28 cellular contexts compared by ENCODE assay signal in the genomic region with DNA sequence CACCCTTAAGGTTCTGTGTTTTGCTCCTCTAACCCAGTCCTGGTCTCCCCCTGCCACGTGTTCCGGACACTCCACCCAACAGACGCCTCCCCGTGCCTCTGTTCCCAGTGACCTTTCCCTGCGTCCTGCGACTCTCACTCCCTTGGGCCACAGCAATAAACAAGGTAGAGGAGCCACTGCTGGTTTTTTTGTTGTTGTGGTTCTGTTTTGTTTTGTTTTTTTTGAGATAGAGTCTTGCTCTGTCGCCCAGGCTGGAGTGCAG. TPM values are rescaled to one million over a fixed set of nuclear protein-coding genes. Genes with fewer than 3 reads are reported as not detected.
DNase-seq lines count a peak whose midpoint lies in the region; ATAC-seq and TF ChIP-seq lines count a peak whose summit lies in the region.
"Had no signal": no experiment of that assay in that cellular context is flagged by ENCODE, and none has a peak within 500 bp of the region (broad histone marks: within the 10 kb centered on the region; RNA-seq: fewer than 3 reads in every experiment).

No MANE protein-coding gene starts in this region.

- H3K79me2 ChIP-seq in smooth muscle cell (ENCODE audit: low read depth): no peaks in the 10 kb centered on the region

- no peak for ATAC-seq in RWPE2 (ENCODE audit: low read depth)
- peak; percentile 30 for ATAC-seq in upper lobe of right lung
- ATAC-seq: gastroesophageal sphincter had no signal

- peak overlapping the region; percentile 82 for H4K91ac ChIP-seq in mesenchymal stem cell (ENCODE audit: low read length)

- H3K9me3 ChIP-seq in Caco-2: no peaks in the 10 kb centered on the region
- no peaks in the 10 kb centered on the region for H3K9me3 ChIP-seq in RWPE2 (ENCODE audit: severe bottlenecking)
- no peaks in the 10 kb centered on the region for H3K9me3 ChIP-seq in mesenchymal stem cell (ENCODE audit: control insufficient read depth, low read length)
- H3K9me3 ChIP-seq in upper lobe of right lung: no peaks in the 10 kb centered on the region
- no peaks in the 10 kb centered on the region for H3K9me3 ChIP-seq in smooth muscle cell (replicated peaks; ENCODE audit: low read depth)
- H3K9me3 ChIP-seq: gastroesophageal sphincter, neutrophil, sigmoid colon, tibial nerve had no signal

- 87% methylated on average over 7 of the region's 7 CpGs for WGBS in mesenchymal stem cell
- 92% methylated on average over 7 of the region's 7 CpGs for WGBS in smooth muscle cell (ENCODE audit: low lambda C conversion rate)

- H3K4me3 Mint-ChIP-seq in Caco-2 (ENCODE audit: unreplicated experiment): no peak overlapping the region
- H3K4me3 Mint-ChIP-seq: activated B cell treated with CpG ODN at 0.5 μM for 24 hours; activated CD4-positive, alpha-beta T cell treated with anti-CD3 and anti-CD28 coated beads, Interleukin-2, amount 10 ng/mL, durations not matched to agents 7 days and 5 days; CD8-positive, alpha-beta T cell had no signal

- no peak overlapping the region for H2AFZ ChIP-seq in mesenchymal stem cell (ENCODE audit: low read depth, low read length)
- no peak overlapping the region for H2AFZ ChIP-seq in smooth muscle cell (ENCODE audit: low read depth)

- H3K27ac Mint-ChIP-seq in Caco-2 (ENCODE audit: unreplicated experiment): peak overlapping the region; percentile 48
- H3K27ac Mint-ChIP-seq: activated B cell treated with CpG ODN at 0.5 μM for 24 hours; activated CD4-positive, alpha-beta T cell treated with anti-CD3 and anti-CD28 coated beads, Interleukin-2, amount 10 ng/mL, durations not matched to agents 7 days and 5 days; activated naive CD4-positive, alpha-beta T cell treated with anti-CD3 and anti-CD28 coated beads, Interleukin-2, amount 50 U/mL, for 72 hours; CD8-positive, alpha-beta T cell; progenitor cell of endocrine pancreas had no signal

- POLR2A ChIA-PET in Caco-2 (lab: Charles Lee): no interaction called here

- no peaks in the 10 kb centered on the region for H3K36me3 ChIP-seq in Caco-2 (ENCODE audit: control insufficient read depth, insufficient read depth, low read length)
- no peaks in the 10 kb centered on the region for H3K36me3 ChIP-seq in RWPE2 (ENCODE audit: low read depth)
- no peaks in the 10 kb centered on the region for H3K36me3 ChIP-seq in mesenchymal stem cell (ENCODE audit: control insufficient read depth in 1 of 2, insufficient read depth in 2 of 2, low read depth in 1 of 2, low read length in 2 of 2)
- no peaks in the 10 kb centered on the region for H3K36me3 ChIP-seq in upper lobe of right lung
- H3K36me3 ChIP-seq in smooth muscle cell (ENCODE audit: low read depth): no peaks in the 10 kb centered on the region
- H3K36me3 ChIP-seq: brain microvascular endothelial cell, gastroesophageal sphincter, neutrophil, sigmoid colon, tibial nerve had no signal

- H3K4me2 ChIP-seq in mesenchymal stem cell (ENCODE audit: low read length, poor library complexity, severe bottlenecking): no peak overlapping the region
- no peak overlapping the region for H3K4me2 ChIP-seq in smooth muscle cell

- CTCF ChIA-PET in Caco-2 (lab: Charles Lee): interaction anchor here (1.2 kb wide), 1 partner anchor 140 kb away, joined by 3 read pairs; a partner anchor contains a TSS

- H3F3A ChIP-seq in smooth muscle cell (ENCODE audit: low read depth): no peaks in the 10 kb centered on the region

- H3K18ac ChIP-seq in mesenchymal stem cell (ENCODE audit: low read depth in 1 of 2, low read length in 2 of 2): no peak overlapping the region

- H3K14ac ChIP-seq in mesenchymal stem cell (ENCODE audit: low read length in 2 of 2): no peak overlapping the region

- no peak overlapping the region for H2BK5ac ChIP-seq in mesenchymal stem cell (ENCODE audit: low read depth, low read length, poor library complexity, severe bottlenecking)

- intact Hi-C loops in Caco-2 (cut with micrococcal nuclease; ENCODE audit: unreplicated experiment): no loop called here
- intact Hi-C loops in upper lobe of right lung (cut with DNase I): no loop called here

- H3K9ac ChIP-seq in mesenchymal stem cell (ENCODE audit: low read length) (no peak overlapping the region), smooth muscle cell (ENCODE audit: low read depth) (no peak overlapping the region)

- no peak overlapping the region for H3K4me3 ChIP-seq in Caco-2 (ENCODE audit: low read depth, low read length)
- H3K4me3 ChIP-seq in RWPE2 (ENCODE audit: severe bottlenecking): no peak overlapping the region
- no peak overlapping the region for H3K4me3 ChIP-seq in mesenchymal stem cell (ENCODE audit: insufficient read depth in 1 of 2, low read depth in 1 of 2, low read length in 2 of 2)
- H3K4me3 ChIP-seq in upper lobe of right lung: no peak overlapping the region
- H3K4me3 ChIP-seq in smooth muscle cell: no peak overlapping the region
- H3K4me3 ChIP-seq: gastroesophageal sphincter, sigmoid colon, SK-N-MC, tibial nerve had no signal

- H3K27ac ChIP-seq in RWPE2 (ENCODE audit: poor library complexity, severe bottlenecking) (peak overlapping the region; percentile 53), mesenchymal stem cell (ENCODE audit: low read length, poor library complexity, severe bottlenecking) (no peak overlapping the region), upper lobe of right lung (no peak overlapping the region), smooth muscle cell (ENCODE audit: low read depth) (no peak overlapping the region)
- H3K27ac ChIP-seq: brain microvascular endothelial cell, gastroesophageal sphincter, neutrophil, sigmoid colon, SK-N-MC, tibial nerve had no signal

- no peaks in the 10 kb centered on the region for H3K9me3 Mint-ChIP-seq in Caco-2 (ENCODE audit: unreplicated experiment)
- H3K9me3 Mint-ChIP-seq: activated B cell treated with CpG ODN at 0.5 μM for 24 hours; activated CD4-positive, alpha-beta T cell treated with anti-CD3 and anti-CD28 coated beads, Interleukin-2, amount 10 ng/mL, durations not matched to agents 7 days and 5 days; activated naive CD4-positive, alpha-beta T cell treated with anti-CD3 and anti-CD28 coated beads, Interleukin-2, amount 50 U/mL, for 72 hours; CD8-positive, alpha-beta T cell had no signal

- H3K27me3 Mint-ChIP-seq in Caco-2 (ENCODE audit: insufficient read depth, unreplicated experiment): no peaks in the 10 kb centered on the region

- H2BK120ac ChIP-seq in mesenchymal stem cell (ENCODE audit: low read depth, low read length): no peak overlapping the region

- H2BK15ac ChIP-seq in mesenchymal stem cell (ENCODE audit: low read depth, poor library complexity, severe bottlenecking): no peak overlapping the region

- H3K27me3 ChIP-seq in Caco-2 (replicated peaks; ENCODE audit: control insufficient read depth, insufficient read depth, low read length) (no peaks in the 10 kb centered on the region), RWPE2 (ENCODE audit: insufficient read depth, poor library complexity, severe bottlenecking) (peaks cover 16% of the 10 kb centered on the region), mesenchymal stem cell (ENCODE audit: control insufficient read depth in 1 of 2, insufficient read depth in 1 of 2, low read length in 2 of 2) (peaks cover 20 to 26% of the 10 kb centered on the region in 2 experiments), upper lobe of right lung (peaks cover 28% of the 10 kb centered on the region), smooth muscle cell (ENCODE audit: low read depth) (no peaks in the 10 kb centered on the region)

- H3K79me1 ChIP-seq in mesenchymal stem cell (replicated peaks; ENCODE audit: low read length, poor library complexity, severe bottlenecking): no peaks in the 10 kb centered on the region

- H4K8ac ChIP-seq in mesenchymal stem cell (ENCODE audit: low read length): peak overlapping the region; percentile 94

- no peak overlapping the region for H3K23ac ChIP-seq in mesenchymal stem cell (ENCODE audit: low read length in 2 of 2)

- H2AK5ac ChIP-seq in mesenchymal stem cell (ENCODE audit: low read length, severe bottlenecking): no peak overlapping the region

- no peak for TF ChIP-seq CTCF in Caco-2 (IDR thresholded peaks at IDR 0.05; ENCODE audit: insufficient read depth in 1 of 2, low read depth in 1 of 2, low read length in 1 of 2, severe bottlenecking in 1 of 2, unreplicated experiment in 1 of 2)
- no peak for TF ChIP-seq CTCF in RWPE2 (IDR thresholded peaks at IDR 0.05; ENCODE audit: poor library complexity, severe bottlenecking)
- no peak for TF ChIP-seq CTCF in upper lobe of right lung (IDR thresholded peaks at IDR 0.05)
- no peak for TF ChIP-seq CTCF in smooth muscle cell (IDR thresholded peaks at IDR 0.05; ENCODE audit: borderline replicate concordance, insufficient read depth, poor library complexity, severe bottlenecking)

- no peaks in the 10 kb centered on the region for H3K4me1 Mint-ChIP-seq in Caco-2 (ENCODE audit: low read depth, unreplicated experiment)

- H2BK12ac ChIP-seq in mesenchymal stem cell (ENCODE audit: low read length in 2 of 2): no peak overlapping the region

- no peak overlapping the region for H3K4ac ChIP-seq in mesenchymal stem cell (ENCODE audit: low read depth in 1 of 2, low read length in 2 of 2)

- TSS peak; percentile 67 for BruUV-seq in Caco-2 (replicated peaks; lab: Mats Ljungman, UMichigan)

- DNase-seq in Caco-2: no peak
- DNase-seq in RWPE2 (ENCODE audit: low spot score): no peak
- no peak for DNase-seq in mesenchymal stem cell
- DNase-seq in upper lobe of right lung: no peak
- DNase-seq in smooth muscle cell (lab: John Stamatoyannopoulos, UW; ENCODE audit: unreplicated experiment): no peak
- DNase-seq in HK-2 (ENCODE audit: unreplicated experiment): no peak
- no peak for DNase-seq in activated effector memory CD4-positive, alpha-beta T cell treated with Interleukin-2 at 50 U/mL for 16 hours
- DNase-seq: activated B cell treated with CpG ODN at 0.5 μM for 24 hours; activated CD4-positive, alpha-beta T cell treated with anti-CD3 and anti-CD28 coated beads, Interleukin-2, amount 10 ng/mL, durations not matched to agents 7 days and 5 days; amygdala; brain microvascular endothelial cell; EL; hypothalamus; NCI-H146; NCI-H2107; NCI-H748 treated with DMSO at 0.1 percent for 48 hours; RPMI8226; sigmoid colon; stimulated activated CD4-positive, alpha-beta T cell treated with anti-CD3 and anti-CD28 coated beads, Interleukin-4, amount 100 ng/mL, for 24 hours; T-helper 1 cell had no signal

- peaks cover 11% of the 10 kb centered on the region for H3K4me1 ChIP-seq in Caco-2
- peaks cover 10% of the 10 kb centered on the region for H3K4me1 ChIP-seq in RWPE2 (ENCODE audit: insufficient read depth, poor library complexity, severe bottlenecking)
- H3K4me1 ChIP-seq in mesenchymal stem cell (ENCODE audit: control insufficient read depth, insufficient read depth, low read depth, low read length): peaks cover 17% of the 10 kb centered on the region
- H3K4me1 ChIP-seq in upper lobe of right lung: peaks cover 9% of the 10 kb centered on the region
- H3K4me1 ChIP-seq in smooth muscle cell (ENCODE audit: low read depth): peaks cover 10% of the 10 kb centered on the region

- no peaks in the 10 kb centered on the region for H3K36me3 Mint-ChIP-seq in Caco-2 (ENCODE audit: insufficient read depth, unreplicated experiment)
- H3K36me3 Mint-ChIP-seq: activated naive CD4-positive, alpha-beta T cell treated with anti-CD3 and anti-CD28 coated beads, Interleukin-2, amount 50 U/mL, for 72 hours; CD8-positive, alpha-beta T cell had no signal

- H4K20me1 ChIP-seq in smooth muscle cell (ENCODE audit: low read depth): no peaks in the 10 kb centered on the region

RNA-seq across cellular contexts. Expression of a gene that starts 3.7 kb away (rescaled TPM):
- total RNA-seq in Caco-2 (2022) (6.1 and 8.8 TPM in 2 replicates), upper lobe of right lung (not detected), smooth muscle cell (13.1 and 30.9 TPM in 2 replicates)
- polyA plus RNA-seq in mesenchymal stem cell (2013, experiment 1 of 2): 0.59 TPM
- 0.71 TPM for polyA plus RNA-seq in mesenchymal stem cell (2013, experiment 2 of 2)
- polyA plus RNA-seq in smooth muscle cell: 185 and 193 TPM in 2 replicates
- total RNA-seq: CD8-positive, alpha-beta T cell; cerebellum; gastroesophageal sphincter; sigmoid colon had no signal

RNA-seq across cellular contexts. Expression of a gene that starts 6.3 kb away (rescaled TPM):
- total RNA-seq in Caco-2 (2022) (43.7 and 50.4 TPM in 2 replicates), upper lobe of right lung (38.2 TPM), smooth muscle cell (23.2 and 27.2 TPM in 2 replicates)
- 23.8 TPM for polyA plus RNA-seq in mesenchymal stem cell (2013, experiment 1 of 2)
- polyA plus RNA-seq in mesenchymal stem cell (2013, experiment 2 of 2): 21.1 TPM
- 27.9 and 32.7 TPM in 2 replicates for polyA plus RNA-seq in smooth muscle cell

RNA-seq across cellular contexts. Expression of a gene that starts 10.8 kb away (rescaled TPM):
- 21.8 and 26.6 TPM in 2 replicates for total RNA-seq in Caco-2 (2022)
- 64.6 TPM for polyA plus RNA-seq in mesenchymal stem cell (2013, experiment 1 of 2)
- polyA plus RNA-seq in mesenchymal stem cell (2013, experiment 2 of 2): 62.5 TPM
- 363 TPM for total RNA-seq in upper lobe of right lung
- total RNA-seq in smooth muscle cell: 14.4 and 21.8 TPM in 2 replicates
- polyA plus RNA-seq in smooth muscle cell: 40.2 and 56.8 TPM in 2 replicates

RNA-seq across cellular contexts. Expression of a gene that starts 26.1 kb away (rescaled TPM):
- 2.9 and 3.3 TPM in 2 replicates for total RNA-seq in Caco-2 (2022)
- polyA plus RNA-seq in mesenchymal stem cell (2013, experiment 1 of 2): 0.48 TPM
- polyA plus RNA-seq in mesenchymal stem cell (2013, experiment 2 of 2): 0.55 TPM
- total RNA-seq in upper lobe of right lung: 0.61 TPM
- 3.0 and 4.4 TPM in 2 replicates for total RNA-seq in smooth muscle cell
- polyA plus RNA-seq in smooth muscle cell: 8.7 and 16.8 TPM in 2 replicates

RNA-seq across cellular contexts. Expression of a gene that starts 31.8 kb away (rescaled TPM):
- total RNA-seq in Caco-2 (2022) (34.3 and 38.6 TPM in 2 replicates), upper lobe of right lung (26.4 TPM), smooth muscle cell (14.6 and 23.8 TPM in 2 replicates)
- 16.3 TPM for polyA plus RNA-seq in mesenchymal stem cell (2013, experiment 1 of 2)
- polyA plus RNA-seq in mesenchymal stem cell (2013, experiment 2 of 2): 16.9 TPM
- polyA plus RNA-seq in smooth muscle cell: 36.5 and 39.3 TPM in 2 replicates

Comparison
In these comparisons a context has a peak if more than half of its experiments do, and no peak if none do; other contexts are left out.
1. RNA of a gene that starts 10.8 kb away (total RNA-seq): 363 TPM in upper lobe of right lung (single experiment); 21.8 to 26.6 TPM in Caco-2 and 14.4 to 21.8 TPM in smooth muscle cell; every median in the first group is over 10 times any median in the second.